In the genomic region with DNA sequence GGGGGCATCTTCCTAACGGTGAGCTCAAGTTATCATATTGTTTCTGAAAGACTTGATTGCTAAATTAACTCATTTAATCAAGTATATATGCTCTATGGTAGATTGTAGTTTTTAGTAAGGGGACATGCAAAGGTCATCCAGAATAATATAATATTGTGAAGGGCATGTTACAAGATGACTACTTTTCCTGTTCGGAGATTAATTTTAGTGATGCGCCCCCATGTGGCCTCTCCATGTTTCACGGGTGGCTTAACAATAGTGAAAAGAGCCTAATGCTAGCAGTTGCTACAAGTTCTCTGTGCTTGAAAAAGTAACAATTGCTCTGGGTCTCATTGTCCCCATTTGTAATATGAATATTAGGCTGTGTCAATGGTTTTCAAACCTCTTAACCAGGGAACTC, we compare ENCODE assay signal across 8 cellular contexts. TPM values are rescaled to one million over a fixed set of nuclear protein-coding genes. Genes with fewer than 3 reads are reported as not detected.
DNase-seq lines count a peak whose midpoint lies in the region; ATAC-seq and TF ChIP-seq lines count a peak whose summit lies in the region.

No MANE protein-coding gene starts in this region.

- no peaks in the 10 kb centered on the region for H4K20me1 ChIP-seq in PC-3 (ENCODE audit: low read length)

- peak; percentile 83 for ATAC-seq in GM18867 (IDR thresholded peaks at IDR 0.05; ENCODE audit: unreplicated experiment)
- ATAC-seq in PC-3 = no peak

- POLR2A ChIA-PET in PC-3 (lab: Charles Lee; ENCODE audit: unreplicated experiment) = no interaction called here

- no peaks in the 10 kb centered on the region for H3F3A ChIP-seq in PC-3 (ENCODE audit: low read length, unreplicated experiment)

- CTCF ChIA-PET in PC-3 (lab: Charles Lee) = no interaction called here

- no TSS peak for BruUV-seq in PC-3 (replicated peaks; lab: Mats Ljungman, UMichigan)

- intact Hi-C loops in PC-3 (cut with micrococcal nuclease) = loop anchor here (5.0 kb wide), 2 partner anchors 232 to 1213 kb away; no protein-coding TSS in a partner anchor

- no peaks in the 10 kb centered on the region for H3K4me1 ChIP-seq in PC-3 (ENCODE audit: insufficient read depth, low read length)
- peaks cover 24% of the 10 kb centered on the region; the same call in 1 of the 2 replicates for H3K4me1 ChIP-seq in iPS-20b (ENCODE audit: insufficient read depth, low read length)

- peak; percentile 75 for TF ChIP-seq CTCF in PC-3 (conservative IDR thresholded peaks at IDR 0.05; ENCODE audit: low read depth, low read length)

- H2AFZ ChIP-seq in PC-3 (ENCODE audit: low read length) = no peak overlapping the region

- H3K9me2 ChIP-seq in PC-3 (replicated peaks; ENCODE audit: low read length) = no peaks in the 10 kb centered on the region

- no peak overlapping the region for H3K4me2 ChIP-seq in PC-3 (ENCODE audit: low read length)

- H3K4me3 ChIP-seq in PC-3 (ENCODE audit: low read length) (no peak overlapping the region), iPS-20b (ENCODE audit: low read length) (0 out of 2 replicates have a peak overlapping the region, but pooled peaks have one; percentile 30)

- H3K27ac ChIP-seq in PC-3 (ENCODE audit: low read length) (no peak overlapping the region), iPS-20b (ENCODE audit: low read length) (no peak overlapping the region)

- H3K79me2 ChIP-seq in PC-3 (ENCODE audit: low read length) = no peaks in the 10 kb centered on the region

- H3K36me3 ChIP-seq in PC-3 (ENCODE audit: low read depth, low read length) (no peaks in the 10 kb centered on the region), iPS-20b (ENCODE audit: insufficient read depth, low read depth, low read length) (no peaks in the 10 kb centered on the region)

- DNase-seq in Ammon's horn (ENCODE audit: low spot score) (peak; percentile 8), PC-3 (peak; percentile 63), GDM1 (lab: John Stamatoyannopoulos, UW) (no peak), kidney glomerular epithelial cell (lab: John Stamatoyannopoulos, UW) (no peak)
- peak; percentile 4 for DNase-seq in activated gamma-delta T cell treated with anti-CD3 and anti-CD28 coated beads, Interleukin-2, amount 50 U/mL, for 16 hours (ENCODE audit: low read depth)
- DNase-seq in stimulated activated CD4-positive, alpha-beta T cell treated with anti-CD3 and anti-CD28 coated beads, TNF-alpha, amount 100 ng/mL, for 4 hours (ENCODE audit: low read depth in 3 of 3) = peak in 2 of 3 experiments; percentile 0 to 9

- H3K9me3 ChIP-seq in PC-3 (ENCODE audit: low read length) = no peaks in the 10 kb centered on the region
- no peaks in the 10 kb centered on the region for H3K9me3 ChIP-seq in iPS-20b (ENCODE audit: insufficient read depth, low read depth, low read length)

- H3K9ac ChIP-seq in PC-3 (ENCODE audit: low read length) = no peak overlapping the region
- H3K9ac ChIP-seq in iPS-20b (ENCODE audit: low read depth, low read length) = no peak overlapping the region

- no peaks in the 10 kb centered on the region for H3K27me3 ChIP-seq in PC-3 (ENCODE audit: low read length)
- no peaks in the 10 kb centered on the region for H3K27me3 ChIP-seq in iPS-20b (ENCODE audit: insufficient read depth, low read length)

RNA-seq across cellular contexts. Expression of gene SMPX, which starts 12.2 kb away (rescaled TPM):
- not detected in 2 replicates for total RNA-seq in PC-3 (2014; rRNA removed)

Comparison
In these comparisons a context has a peak if more than half of its experiments do, and no peak if none do; other contexts are left out.
1. DNase-seq: peak in Ammon's horn (single experiment), PC-3 (single experiment), activated gamma-delta T cell treated with anti-CD3 and anti-CD28 coated beads, Interleukin-2, amount 50 U/mL, for 16 hours (single experiment) and stimulated activated CD4-positive, alpha-beta T cell treated with anti-CD3 and anti-CD28 coated beads, TNF-alpha, amount 100 ng/mL, for 4 hours (2 of 3); none in GDM1 (single experiment) and kidney glomerular epithelial cell (single experiment).